Comparison of ENCODE assay signal across 23 cellular contexts in genomic region chr1:73180661-73181540, GRCh38.
"Had no signal": no experiment of that assay in that cellular context is flagged by ENCODE, and none has a peak within 500 bp of the region (broad histone marks: within the 10 kb centered on the region; RNA-seq: fewer than 3 reads in every experiment).

No MANE protein-coding gene starts in this region.

- ATAC-seq: foreskin keratinocyte, gastroesophageal sphincter, left ventricle myocardium superior, natural killer cell, sciatic nerve had no signal

- H3K27ac Mint-ChIP-seq: immature natural killer cell; natural killer cell; stimulated activated naive B cell treated with anti-CD40 and anti-IgM and Interleukin-4, amounts not matched to agents 10 μg/mL and 1 μg/mL and 100 μg/mL, for 72 hours; stimulated activated naive CD8-positive, alpha-beta T cell treated with anti-CD3 and anti-CD28 coated beads, Interleukin-15, Interleukin-2, amounts not matched to agents 100 ng/mL and 50 ng/mL, for 24 hours had no signal

- H3K27me3 Mint-ChIP-seq: stimulated activated naive B cell treated with anti-CD40 and anti-IgM and Interleukin-4, amounts not matched to agents 10 μg/mL and 1 μg/mL and 100 μg/mL, for 72 hours; stimulated activated naive CD8-positive, alpha-beta T cell treated with anti-CD3 and anti-CD28 coated beads, Interleukin-15, Interleukin-2, amounts not matched to agents 100 ng/mL and 50 ng/mL, for 24 hours had no signal

- H3K36me3 ChIP-seq: esophagus muscularis mucosa, gastroesophageal sphincter, heart right ventricle, lower lobe of right lung, prostate gland, right atrium auricular region, thoracic aorta, tibial nerve had no signal

- H3K36me3 Mint-ChIP-seq: immature natural killer cell; natural killer cell; stimulated activated naive B cell treated with anti-CD40 and anti-IgM and Interleukin-4, amounts not matched to agents 10 μg/mL and 1 μg/mL and 100 μg/mL, for 72 hours had no signal

- H2AFZ ChIP-seq: parathyroid adenoma had no signal

- DNase-seq: dorsolateral prefrontal cortex; effector CD4-positive, alpha-beta T cell; foreskin keratinocyte; glutamatergic neuron; heart right ventricle; hippocampal formation; immature natural killer cell; islet precursor cell; left ventricle myocardium superior; lower lobe of right lung; natural killer cell; stimulated activated CD4-positive, alpha-beta T cell treated with anti-CD3 and anti-CD28 coated beads, Interleukin-2, amount 100 ng/mL, for 24 hours; stimulated activated CD4-positive, alpha-beta T cell treated with anti-CD3 and anti-CD28 coated beads, Interleukin-4, amount 100 ng/mL, for 24 hours; stimulated activated naive B cell treated with anti-CD40 and anti-IgM and Interleukin-4, amounts not matched to agents 10 μg/mL and 1 μg/mL and 100 μg/mL, for 72 hours had no signal

- H3K4me3 Mint-ChIP-seq: immature natural killer cell; natural killer cell; stimulated activated naive B cell treated with anti-CD40 and anti-IgM and Interleukin-4, amounts not matched to agents 10 μg/mL and 1 μg/mL and 100 μg/mL, for 72 hours; stimulated activated naive CD8-positive, alpha-beta T cell treated with anti-CD3 and anti-CD28 coated beads, Interleukin-15, Interleukin-2, amounts not matched to agents 100 ng/mL and 50 ng/mL, for 24 hours had no signal

- H3K9me3 ChIP-seq: esophagus muscularis mucosa, prostate gland, right atrium auricular region, thoracic aorta, tibial nerve had no signal

- H3K4me3 ChIP-seq: dorsolateral prefrontal cortex, esophagus muscularis mucosa, gastroesophageal sphincter, heart right ventricle, lower lobe of right lung, prostate gland, right atrium auricular region, thoracic aorta, tibial nerve had no signal

- H3K9ac ChIP-seq: parathyroid adenoma had no signal

- H3K27me3 ChIP-seq: dorsolateral prefrontal cortex, esophagus muscularis mucosa, foreskin keratinocyte, gastroesophageal sphincter, heart right ventricle, right atrium auricular region, tibial nerve had no signal

- H3K27ac ChIP-seq: dorsolateral prefrontal cortex, esophagus muscularis mucosa, foreskin keratinocyte, gastroesophageal sphincter, heart right ventricle, lower lobe of right lung, parathyroid adenoma, prostate gland, right atrium auricular region, thoracic aorta, tibial nerve had no signal

- H3K4me1 Mint-ChIP-seq: immature natural killer cell; natural killer cell; stimulated activated naive B cell treated with anti-CD40 and anti-IgM and Interleukin-4, amounts not matched to agents 10 μg/mL and 1 μg/mL and 100 μg/mL, for 72 hours had no signal

- H3K4me1 ChIP-seq: foreskin keratinocyte, gastroesophageal sphincter, heart right ventricle, lower lobe of right lung, parathyroid adenoma, prostate gland, right atrium auricular region, tibial nerve had no signal
